In the genomic region with DNA sequence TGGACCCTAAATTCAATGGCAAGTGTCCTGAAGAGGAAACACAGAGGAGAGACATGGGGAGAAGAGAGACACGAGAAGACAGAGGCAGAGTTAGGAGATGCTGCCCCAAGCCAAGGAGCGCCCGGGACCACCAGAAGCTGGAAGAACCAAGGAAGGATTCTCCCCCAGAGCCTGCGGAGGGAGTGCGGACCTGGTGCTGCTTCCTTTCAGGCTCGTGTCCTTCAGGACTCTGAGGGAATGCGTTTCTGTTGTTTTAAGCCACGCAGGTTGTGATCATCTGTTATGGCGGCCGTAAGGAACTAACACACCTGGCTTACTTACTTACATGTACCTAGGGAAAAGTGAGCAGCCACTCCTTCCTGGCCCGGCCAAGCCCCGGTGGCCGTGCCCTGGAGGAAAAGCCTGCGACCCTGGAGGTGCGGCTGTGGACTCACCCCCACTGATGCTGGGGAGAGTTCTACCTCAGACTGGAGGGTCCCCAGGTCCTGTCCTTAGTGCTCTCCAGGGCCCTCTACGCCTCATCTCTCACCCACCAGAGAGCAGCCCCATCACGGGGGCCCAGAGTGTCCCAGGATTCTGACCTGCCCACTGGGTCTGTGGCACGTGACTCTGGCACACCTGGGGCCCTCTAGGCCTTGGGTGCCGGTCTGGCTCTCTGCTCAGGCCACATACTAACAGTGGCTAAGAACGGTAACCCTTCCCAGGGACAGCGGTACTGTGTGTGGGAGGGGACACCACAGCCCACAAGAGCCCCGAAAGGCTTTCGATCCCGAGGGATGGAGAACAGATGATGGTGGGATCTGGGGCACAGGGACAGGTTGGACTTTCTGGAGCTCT, we compare ENCODE assay signal across 15 cellular contexts.
"Had no signal": no experiment of that assay in that cellular context is flagged by ENCODE, and none has a peak within 500 bp of the region (broad histone marks: within the 10 kb centered on the region; RNA-seq: fewer than 3 reads in every experiment).

No MANE protein-coding gene starts in this region.

- H3K27ac Mint-ChIP-seq: activated CD4-positive, alpha-beta memory T cell treated with anti-CD3 and anti-CD28 coated beads, Interleukin-2, amount 10 ng/mL, durations not matched to agents 7 days and 5 days; brain; immature natural killer cell had no signal

- H3K9me3 ChIP-seq: esophagus muscularis mucosa, tibial nerve had no signal

- H3K36me3 ChIP-seq: esophagus muscularis mucosa, tibial nerve had no signal

- H3K27ac ChIP-seq: esophagus muscularis mucosa, tibial nerve had no signal

- H3K4me3 ChIP-seq: esophagus muscularis mucosa, tibial nerve had no signal

- ATAC-seq: stimulated activated naive CD8-positive, alpha-beta T cell treated with anti-CD3 and anti-CD28 coated beads, Interleukin-15, amount 100 ng/mL, for 72 hours had no signal

- H3K27me3 ChIP-seq: tibial nerve had no signal

- H3K4me1 Mint-ChIP-seq: immature natural killer cell had no signal

- H3K36me3 Mint-ChIP-seq: brain, immature natural killer cell had no signal

- H3K9me3 Mint-ChIP-seq: activated CD4-positive, alpha-beta memory T cell treated with anti-CD3 and anti-CD28 coated beads, Interleukin-2, amount 10 ng/mL, durations not matched to agents 7 days and 5 days; immature natural killer cell; nephron; stimulated activated naive CD8-positive, alpha-beta T cell treated with anti-CD3 and anti-CD28 coated beads, Interleukin-15, amount 100 ng/mL, for 72 hours had no signal

- DNase-seq: activated CD4-positive, alpha-beta memory T cell treated with anti-CD3 and anti-CD28 coated beads, Interleukin-2, amount 10 ng/mL, durations not matched to agents 7 days and 5 days; activated CD4-positive, alpha-beta T cell treated with anti-CD3 and anti-CD28 coated beads for 1 hour; activated naive CD4-positive, alpha-beta T cell; activated T-cell treated with anti-CD3 and anti-CD28 coated beads, Interleukin-2, amount 50 U/mL, for 48 hours; glutamatergic neuron; immature natural killer cell; left cardiac atrium; stimulated activated CD4-positive, alpha-beta T cell treated with anti-CD3 and anti-CD28 coated beads, Interleukin-15, amount 100 ng/mL, for 24 hours; stimulated activated CD4-positive, alpha-beta T cell treated with anti-CD3 and anti-CD28 coated beads, Interleukin-4, amount 100 ng/mL, for 24 hours; stimulated activated naive CD8-positive, alpha-beta T cell treated with anti-CD3 and anti-CD28 coated beads, Interleukin-15, amount 100 ng/mL, for 72 hours; T-helper 9 cell had no signal

- H3K4me3 Mint-ChIP-seq: activated CD4-positive, alpha-beta memory T cell treated with anti-CD3 and anti-CD28 coated beads, Interleukin-2, amount 10 ng/mL, durations not matched to agents 7 days and 5 days; brain; immature natural killer cell; nephron; stimulated activated naive CD8-positive, alpha-beta T cell treated with anti-CD3 and anti-CD28 coated beads, Interleukin-15, amount 100 ng/mL, for 72 hours had no signal
